25 cellular contexts compared by ENCODE assay signal in genomic region chr2:240230424-240230945, GRCh38.
DNase-seq lines count a peak whose midpoint lies in the region; ATAC-seq, FAIRE-seq and TF ChIP-seq lines count a peak whose summit lies in the region.
"Had no signal": no experiment of that assay in that cellular context is flagged by ENCODE, and none has a peak within 500 bp of the region (broad histone marks: within the 10 kb centered on the region; RNA-seq: fewer than 3 reads in every experiment).

No MANE protein-coding gene starts in this region.

- intact Hi-C loops in activated T-helper 2 cell treated with anti-CD3 and anti-CD28 coated beads, Interferon-gamma antibody, Interleukin-2, Interleukin-4, amounts not matched to agents 10 μg/mL and 5 μg/mL and 100 μg/mL, durations not matched to agents 14 hours and 24 hours and 36 hours (cut with micrococcal nuclease), result no loop called here

- POLR2A ChIA-PET in activated CD4-positive, alpha-beta T cell treated with anti-CD3 and anti-CD28 coated beads, Interleukin-2, amount 10 ng/mL, durations not matched to agents 7 days and 5 days (lab: Charles Lee), result no interaction called here

- H3K4me1 Mint-ChIP-seq in activated CD4-positive, alpha-beta T cell treated with anti-CD3 and anti-CD28 coated beads, Interleukin-2, amount 10 ng/mL, durations not matched to agents 7 days and 5 days, result no peaks in the 10 kb centered on the region
- peaks cover 7% of the 10 kb centered on the region for H3K4me1 Mint-ChIP-seq in activated T-cell treated with anti-CD3 and anti-CD28 coated beads, Interleukin-2, amount 50 U/mL, for 4 hours (ENCODE audit: low read depth)
- peaks cover 5% of the 10 kb centered on the region for H3K4me1 Mint-ChIP-seq in osteocyte (ENCODE audit: unreplicated experiment)
- H3K4me1 Mint-ChIP-seq in activated T-helper 2 cell treated with anti-CD3 and anti-CD28 coated beads, Interferon-gamma antibody, Interleukin-2, Interleukin-4, amounts not matched to agents 10 μg/mL and 5 μg/mL and 100 μg/mL, durations not matched to agents 14 hours and 24 hours and 36 hours (ENCODE audit: low read depth), result no peaks in the 10 kb centered on the region
- H3K4me1 Mint-ChIP-seq: activated naive CD8-positive, alpha-beta T cell treated with anti-CD3 and anti-CD28 coated beads, Interleukin-2, amount 10 ng/mL, durations not matched to agents 7 days and 5 days had no signal

- H3K4me1 ChIP-seq in DOHH2 (ENCODE audit: control insufficient read depth, low read length), result peaks cover 20% of the 10 kb centered on the region

- no peaks in the 10 kb centered on the region for H3K27me3 Mint-ChIP-seq in activated CD4-positive, alpha-beta T cell treated with anti-CD3 and anti-CD28 coated beads, Interleukin-2, amount 10 ng/mL, durations not matched to agents 7 days and 5 days
- peaks cover 28% of the 10 kb centered on the region for H3K27me3 Mint-ChIP-seq in activated T-cell treated with anti-CD3 and anti-CD28 coated beads, Interleukin-2, amount 50 U/mL, for 4 hours (ENCODE audit: low read depth)
- peaks cover 3% of the 10 kb centered on the region for H3K27me3 Mint-ChIP-seq in osteocyte (ENCODE audit: unreplicated experiment)
- H3K27me3 Mint-ChIP-seq in activated T-helper 2 cell treated with anti-CD3 and anti-CD28 coated beads, Interferon-gamma antibody, Interleukin-2, Interleukin-4, amounts not matched to agents 10 μg/mL and 5 μg/mL and 100 μg/mL, durations not matched to agents 14 hours and 24 hours and 36 hours (ENCODE audit: low read depth), result no peaks in the 10 kb centered on the region

- TF ChIP-seq CTCF in DOHH2 (IDR thresholded peaks at IDR 0.05; ENCODE audit: low read depth, low read length, poor library complexity, severe bottlenecking) (no peak), osteocyte (IDR thresholded peaks at IDR 0.05) (no peak), D721Med (IDR thresholded peaks at IDR 0.05; ENCODE audit: insufficient read depth, missing control alignments) (no peak)

- peaks cover 17% of the 10 kb centered on the region; the same call in 1 of the 2 replicates for H3K9me3 ChIP-seq in DOHH2 (ENCODE audit: control insufficient read depth, insufficient read depth, low read length)
- H3K9me3 ChIP-seq: BE2C had no signal

- peak overlapping the region; percentile 20 for H3K27ac Mint-ChIP-seq in activated CD4-positive, alpha-beta T cell treated with anti-CD3 and anti-CD28 coated beads, Interleukin-2, amount 10 ng/mL, durations not matched to agents 7 days and 5 days
- H3K27ac Mint-ChIP-seq in osteocyte (ENCODE audit: unreplicated experiment), result no peak overlapping the region
- no peak overlapping the region for H3K27ac Mint-ChIP-seq in activated T-helper 2 cell treated with anti-CD3 and anti-CD28 coated beads, Interferon-gamma antibody, Interleukin-2, Interleukin-4, amounts not matched to agents 10 μg/mL and 5 μg/mL and 100 μg/mL, durations not matched to agents 14 hours and 24 hours and 36 hours
- H3K27ac Mint-ChIP-seq: activated CD8-positive, alpha-beta T cell treated with anti-CD3 and anti-CD28 coated beads for 36 hours; activated naive CD8-positive, alpha-beta T cell treated with anti-CD3 and anti-CD28 coated beads, Interleukin-2, amount 10 ng/mL, durations not matched to agents 7 days and 5 days; memory B cell; stimulated activated memory B cell treated with anti-CD40 and anti-IgM and Interleukin-4, amounts not matched to agents 10 μg/mL and 1 μg/mL and 100 μg/mL, for 72 hours; T-cell had no signal

- no peaks in the 10 kb centered on the region for H3K36me3 Mint-ChIP-seq in activated CD4-positive, alpha-beta T cell treated with anti-CD3 and anti-CD28 coated beads, Interleukin-2, amount 10 ng/mL, durations not matched to agents 7 days and 5 days (ENCODE audit: low read depth)
- no peaks in the 10 kb centered on the region for H3K36me3 Mint-ChIP-seq in activated T-cell treated with anti-CD3 and anti-CD28 coated beads, Interleukin-2, amount 50 U/mL, for 4 hours (ENCODE audit: insufficient read depth)
- no peaks in the 10 kb centered on the region for H3K36me3 Mint-ChIP-seq in osteocyte (ENCODE audit: unreplicated experiment)
- no peaks in the 10 kb centered on the region for H3K36me3 Mint-ChIP-seq in activated T-helper 2 cell treated with anti-CD3 and anti-CD28 coated beads, Interferon-gamma antibody, Interleukin-2, Interleukin-4, amounts not matched to agents 10 μg/mL and 5 μg/mL and 100 μg/mL, durations not matched to agents 14 hours and 24 hours and 36 hours (ENCODE audit: low read depth)
- H3K36me3 Mint-ChIP-seq: stimulated activated memory B cell treated with anti-CD40 and anti-IgM and Interleukin-4, amounts not matched to agents 10 μg/mL and 1 μg/mL and 100 μg/mL, for 72 hours; T-cell had no signal

- no peak overlapping the region for H3K4me3 Mint-ChIP-seq in activated CD4-positive, alpha-beta T cell treated with anti-CD3 and anti-CD28 coated beads, Interleukin-2, amount 10 ng/mL, durations not matched to agents 7 days and 5 days
- no peak overlapping the region for H3K4me3 Mint-ChIP-seq in activated T-cell treated with anti-CD3 and anti-CD28 coated beads, Interleukin-2, amount 50 U/mL, for 4 hours
- H3K4me3 Mint-ChIP-seq in osteocyte (ENCODE audit: unreplicated experiment), result no peak overlapping the region
- H3K4me3 Mint-ChIP-seq in activated T-helper 2 cell treated with anti-CD3 and anti-CD28 coated beads, Interferon-gamma antibody, Interleukin-2, Interleukin-4, amounts not matched to agents 10 μg/mL and 5 μg/mL and 100 μg/mL, durations not matched to agents 14 hours and 24 hours and 36 hours (ENCODE audit: low read depth), result no peak overlapping the region
- H3K4me3 Mint-ChIP-seq: activated CD8-positive, alpha-beta T cell treated with anti-CD3 and anti-CD28 coated beads for 36 hours; activated naive CD8-positive, alpha-beta T cell treated with anti-CD3 and anti-CD28 coated beads, Interleukin-2, amount 10 ng/mL, durations not matched to agents 7 days and 5 days; memory B cell; stimulated activated memory B cell treated with anti-CD40 and anti-IgM and Interleukin-4, amounts not matched to agents 10 μg/mL and 1 μg/mL and 100 μg/mL, for 72 hours had no signal

- ATAC-seq in activated T-cell treated with anti-CD3 and anti-CD28 coated beads, Interleukin-2, amount 50 U/mL, for 4 hours, result no peak
- no peak for ATAC-seq in GM18907 (IDR thresholded peaks at IDR 0.05; ENCODE audit: unreplicated experiment)
- ATAC-seq: activated CD8-positive, alpha-beta T cell treated with anti-CD3 and anti-CD28 coated beads for 36 hours; HepG2; Panc1; stimulated activated memory B cell treated with anti-CD40 and anti-IgM and Interleukin-4, amounts not matched to agents 10 μg/mL and 1 μg/mL and 100 μg/mL, for 72 hours; T-cell had no signal

- no peaks in the 10 kb centered on the region for H3K27me3 ChIP-seq in DOHH2 (ENCODE audit: control insufficient read depth, low read length)
- H3K27me3 ChIP-seq: BE2C, SJCRH30 had no signal

- no peak overlapping the region for H3K27ac ChIP-seq in DOHH2 (ENCODE audit: low read depth, low read length)
- H3K27ac ChIP-seq: epithelial cell of prostate, SJCRH30 had no signal

- peak overlapping the region; percentile 42 for H3K4me2 ChIP-seq in DOHH2 (ENCODE audit: low read length)

- H3K79me2 ChIP-seq in DOHH2 (ENCODE audit: control insufficient read depth, low read length), result no peaks in the 10 kb centered on the region

- H3K36me3 ChIP-seq in DOHH2 (ENCODE audit: control insufficient read depth, low read length), result no peaks in the 10 kb centered on the region
- H3K36me3 ChIP-seq: BE2C, SJCRH30 had no signal

- peaks cover 17% of the 10 kb centered on the region for H3K9me3 Mint-ChIP-seq in activated CD4-positive, alpha-beta T cell treated with anti-CD3 and anti-CD28 coated beads, Interleukin-2, amount 10 ng/mL, durations not matched to agents 7 days and 5 days
- peaks cover 8% of the 10 kb centered on the region for H3K9me3 Mint-ChIP-seq in activated T-cell treated with anti-CD3 and anti-CD28 coated beads, Interleukin-2, amount 50 U/mL, for 4 hours
- peaks cover 14% of the 10 kb centered on the region for H3K9me3 Mint-ChIP-seq in osteocyte (ENCODE audit: unreplicated experiment)
- H3K9me3 Mint-ChIP-seq in activated T-helper 2 cell treated with anti-CD3 and anti-CD28 coated beads, Interferon-gamma antibody, Interleukin-2, Interleukin-4, amounts not matched to agents 10 μg/mL and 5 μg/mL and 100 μg/mL, durations not matched to agents 14 hours and 24 hours and 36 hours, result peaks cover 22% of the 10 kb centered on the region

- H3K4me3 ChIP-seq in DOHH2 (ENCODE audit: low read length), result no peak overlapping the region
- H3K4me3 ChIP-seq: SJCRH30 had no signal

- FAIRE-seq in D721Med (lab: Jason Lieb, UNC), result no peak
- FAIRE-seq: HepG2 had no signal

- H4K20me1 ChIP-seq in DOHH2 (ENCODE audit: control insufficient read depth, insufficient read depth, low read depth, low read length), result no peaks in the 10 kb centered on the region

- no peaks in the 10 kb centered on the region for H3K9me2 ChIP-seq in DOHH2 (replicated peaks; ENCODE audit: control insufficient read depth, low read length)

- DNase-seq in activated CD4-positive, alpha-beta T cell treated with anti-CD3 and anti-CD28 coated beads, Interleukin-2, amount 10 ng/mL, durations not matched to agents 7 days and 5 days, result no peak
- no peak for DNase-seq in activated CD4-positive, alpha-beta T cell treated with anti-CD3 and anti-CD28 coated beads for 4 hours
- peak; percentile 1 for DNase-seq in activated T-cell treated with anti-CD3 and anti-CD28 coated beads, Interleukin-2, amount 50 U/mL, for 4 hours
- DNase-seq in osteocyte (ENCODE audit: extremely low spot score, unreplicated experiment) (peak; percentile 71), D721Med (ENCODE audit: insufficient read length, low spot score) (no peak)
- DNase-seq in activated T-helper 2 cell treated with anti-CD3 and anti-CD28 coated beads, Interferon-gamma antibody, Interleukin-2, Interleukin-4, amounts not matched to agents 10 μg/mL and 5 μg/mL and 100 μg/mL, durations not matched to agents 14 hours and 24 hours and 36 hours (ENCODE audit: low spot score), result no peak
- DNase-seq: activated CD8-positive, alpha-beta T cell treated with anti-CD3 and anti-CD28 coated beads for 36 hours; activated naive CD8-positive, alpha-beta T cell treated with anti-CD3 and anti-CD28 coated beads, Interleukin-2, amount 10 ng/mL, durations not matched to agents 7 days and 5 days; BE2C; COR-L47; effector CD4-positive, alpha-beta T cell; NCI-H1105 treated with DMSO at 0.1 percent for 48 hours; NCI-H2029 treated with DMSO at 0.1 percent for 48 hours; NCI-H446 treated with DMSO at 0.1 percent for 48 hours; nucleus accumbens; stimulated activated CD4-positive, alpha-beta T cell treated with anti-CD3 and anti-CD28 coated beads, Interleukin-2, amount 100 ng/mL, for 48 hours; T-cell had no signal

- CTCF ChIA-PET in activated CD4-positive, alpha-beta T cell treated with anti-CD3 and anti-CD28 coated beads, Interleukin-2, amount 10 ng/mL, durations not matched to agents 7 days and 5 days (lab: Charles Lee), result interaction anchor here (0.7 kb wide), 1 partner anchor 9 kb away, joined by 3 read pairs; no protein-coding TSS in a partner anchor

- H3F3A ChIP-seq in DOHH2 (ENCODE audit: control insufficient read depth, insufficient read depth), result no peaks in the 10 kb centered on the region

Comparison
In these comparisons a context has a peak if more than half of its experiments do, and no peak if none do; other contexts are left out.
1. DNase-seq: peak in activated T-cell treated with anti-CD3 and anti-CD28 coated beads, Interleukin-2, amount 50 U/mL, for 4 hours (single experiment) and osteocyte (single experiment); none in activated CD4-positive, alpha-beta T cell treated with anti-CD3 and anti-CD28 coated beads, Interleukin-2, amount 10 ng/mL, durations not matched to agents 7 days and 5 days (single experiment), activated CD4-positive, alpha-beta T cell treated with anti-CD3 and anti-CD28 coated beads for 4 hours (0 of 2), D721Med (single experiment) and activated T-helper 2 cell treated with anti-CD3 and anti-CD28 coated beads, Interferon-gamma antibody, Interleukin-2, Interleukin-4, amounts not matched to agents 10 μg/mL and 5 μg/mL and 100 μg/mL, durations not matched to agents 14 hours and 24 hours and 36 hours (single experiment).